ENCODE assay signal across 16 cellular contexts in genomic region chr3:99640214-99640851, GRCh38. TPM values are rescaled to one million over a fixed set of nuclear protein-coding genes. Genes with fewer than 3 reads are reported as not detected.
DNase-seq lines count a peak whose midpoint lies in the region; FAIRE-seq and TF ChIP-seq lines count a peak whose summit lies in the region.
"Had no signal": no experiment of that assay in that cellular context is flagged by ENCODE, and none has a peak within 500 bp of the region (broad histone marks: within the 10 kb centered on the region; RNA-seq: fewer than 3 reads in every experiment).

No MANE protein-coding gene starts in this region.

- 95 to 96% methylated on average over 6 of the region's 6 CpGs for WGBS in GM23248 (ENCODE audit: low coverage in 1 of 2, low lambda C conversion rate in 2 of 2, missing lambda C conversion rate in 2 of 2), 2 experiments
- WGBS in thyroid gland, 2 donors: 73 to 91% methylated on average over 6 of the region's 6 CpGs

- H4K20me1 ChIP-seq in GM23248 (ENCODE audit: insufficient read depth): no peaks in the 10 kb centered on the region
- H4K20me1 ChIP-seq in keratinocyte (ENCODE audit: control insufficient read depth, extremely low read depth, insufficient read depth, low read length): no peaks in the 10 kb centered on the region

- H3K4me3 ChIP-seq in GM23248: peak overlapping the region; percentile 73
- H3K4me3 ChIP-seq in astrocyte of the cerebellum (ENCODE audit: low read depth, low read length): peak overlapping the region; percentile 69
- H3K4me3 ChIP-seq in keratinocyte (ENCODE audit: control insufficient read depth in 2 of 3, extremely low read depth in 1 of 3, insufficient read depth in 2 of 3, low read depth in 1 of 3, low read length in 3 of 3): peak overlapping the region in 1 of 3 experiments; percentile 88
- H3K4me3 ChIP-seq in thyroid gland (replicated peaks in 1 of 3): no peak overlapping the region
- no peak overlapping the region for H3K4me3 ChIP-seq in kidney (ENCODE audit: low read length in 2 of 2)
- H3K4me3 ChIP-seq: K562, neural progenitor cell, skin epidermis, vagina had no signal

- intact Hi-C loops in thyroid gland (cut with DNase I): loop anchor here (5.0 kb wide), 1 partner anchor 112 kb away; no protein-coding TSS in a partner anchor
- intact Hi-C loops in kidney (cut with DNase I): no loop called here

- H3K27ac ChIP-seq in GM23248: no peak overlapping the region
- no peak overlapping the region for H3K27ac ChIP-seq in keratinocyte (ENCODE audit: control insufficient read depth, insufficient read depth, low read length)
- H3K27ac ChIP-seq in thyroid gland: peak overlapping the region; percentile 47 to 85 (median 79)
- no peak overlapping the region for H3K27ac ChIP-seq in kidney (ENCODE audit: low read depth in 2 of 2, low read length in 2 of 2)
- H3K27ac ChIP-seq: adrenal gland, neural progenitor cell, skin epidermis, vagina had no signal

- peak; percentile 58 for FAIRE-seq in keratinocyte (lab: Jason Lieb, UNC)
- FAIRE-seq in kidney (lab: Jason Lieb, UNC): no peak
- FAIRE-seq: K562 had no signal

- H3K4me1 ChIP-seq in GM23248 (ENCODE audit: insufficient read depth): peaks cover 49% of the 10 kb centered on the region
- H3K4me1 ChIP-seq in keratinocyte (ENCODE audit: control insufficient read depth, extremely low read depth, insufficient read depth, low read length): peaks cover 28% of the 10 kb centered on the region
- H3K4me1 ChIP-seq in thyroid gland: peaks cover 13 to 27% of the 10 kb centered on the region in 2 donors
- H3K4me1 ChIP-seq in kidney (ENCODE audit: control insufficient read depth in 1 of 2, insufficient read depth in 1 of 2, low read depth in 1 of 2, low read length in 2 of 2): peaks cover 4 to 8% of the 10 kb centered on the region in 2 donors

- no peak overlapping the region for H3K9ac ChIP-seq in GM23248
- no peak overlapping the region for H3K9ac ChIP-seq in keratinocyte (ENCODE audit: control insufficient read depth, extremely low read depth, insufficient read depth, low read length)
- no peak overlapping the region for H3K9ac ChIP-seq in kidney (ENCODE audit: low read length in 2 of 2)
- H3K9ac ChIP-seq: neural progenitor cell had no signal

- H3K27me3 ChIP-seq in GM23248 (replicated peaks; ENCODE audit: insufficient read depth): no peaks in the 10 kb centered on the region
- no peaks in the 10 kb centered on the region for H3K27me3 ChIP-seq in keratinocyte (ENCODE audit: control insufficient read depth, extremely low read depth, insufficient read depth, low read length)
- no peaks in the 10 kb centered on the region for H3K27me3 ChIP-seq in thyroid gland
- H3K27me3 ChIP-seq: vagina had no signal

- H3K9me1 ChIP-seq in keratinocyte (ENCODE audit: control insufficient read depth, extremely low read depth, insufficient read depth, low read length): no peaks in the 10 kb centered on the region

- H3K4me2 ChIP-seq in GM23248 (ENCODE audit: unreplicated experiment) (peak overlapping the region; percentile 89), keratinocyte (ENCODE audit: control insufficient read depth, extremely low read depth, insufficient read depth, low read depth, low read length) (peak overlapping the region; percentile 99)
- H3K4me2 ChIP-seq: neural progenitor cell had no signal

- 0 out of 2 replicates have a peak, but pooled peaks cover 24% of the 10 kb centered on the region for H3K79me2 ChIP-seq in GM23248 (ENCODE audit: insufficient read depth)
- H3K79me2 ChIP-seq in keratinocyte (ENCODE audit: control insufficient read depth, insufficient read depth, low read length): peaks cover 65% of the 10 kb centered on the region

- no peaks in the 10 kb centered on the region for H3K36me3 ChIP-seq in GM23248 (ENCODE audit: low read depth)
- H3K36me3 ChIP-seq in keratinocyte (ENCODE audit: control insufficient read depth in 2 of 2, extremely low read depth in 1 of 2, insufficient read depth in 2 of 2, low read length in 2 of 2): peaks cover 0 to 3% of the 10 kb centered on the region in 2 experiments
- no peaks in the 10 kb centered on the region for H3K36me3 ChIP-seq in thyroid gland
- H3K36me3 ChIP-seq in kidney (ENCODE audit: control insufficient read depth in 1 of 2, insufficient read depth in 2 of 2, low read length in 2 of 2): no peaks in the 10 kb centered on the region
- H3K36me3 ChIP-seq: adrenal gland, neural progenitor cell, vagina had no signal

- H3K9me3 ChIP-seq in GM23248 (ENCODE audit: low read depth): no peaks in the 10 kb centered on the region
- no peaks in the 10 kb centered on the region for H3K9me3 ChIP-seq in keratinocyte (ENCODE audit: control insufficient read depth, low read depth, low read length)
- H3K9me3 ChIP-seq in thyroid gland: no peaks in the 10 kb centered on the region
- H3K9me3 ChIP-seq in kidney (ENCODE audit: control insufficient read depth in 1 of 2, low read length in 2 of 2): no peaks in the 10 kb centered on the region
- H3K9me3 ChIP-seq: adrenal gland, vagina had no signal

- TF ChIP-seq CTCF in astrocyte of the cerebellum (IDR thresholded peaks at IDR 0.05; ENCODE audit: low read depth, low read length, missing control alignments): no peak
- no peak for TF ChIP-seq CTCF in keratinocyte (optimal IDR thresholded peaks at IDR 0.05 in 1 of 3, IDR thresholded peaks at IDR 0.05 in 1 of 3, conservative IDR thresholded peaks at IDR 0.05 in 1 of 3; ENCODE audit: extremely low read depth in 1 of 3, insufficient read depth in 2 of 3, low read length in 3 of 3)
- no peak for TF ChIP-seq CTCF in thyroid gland (IDR thresholded peaks at IDR 0.05)
- no peak for TF ChIP-seq CTCF in kidney (IDR thresholded peaks at IDR 0.05; ENCODE audit: borderline replicate concordance, extremely low read depth, insufficient read depth)

- in situ Hi-C loops in GM23248 (cut with MboI) (no loop called here), astrocyte of the cerebellum (cut with HindIII; ENCODE audit: low sequenced_read_pairs) (no loop called here)

- H3F3A ChIP-seq in GM23248 (ENCODE audit: insufficient read depth): peaks cover 47% of the 10 kb centered on the region

- TF ChIP-seq POLR2A in thyroid gland (IDR thresholded peaks at IDR 0.05): no peak

- peak; percentile 27 for DNase-seq in GM23248
- no peak for DNase-seq in astrocyte of the cerebellum (ENCODE audit: low read depth)
- DNase-seq in keratinocyte (ENCODE audit: low read depth, low spot score): no peak
- DNase-seq in thyroid gland: no peak
- DNase-seq in HK-2 (ENCODE audit: unreplicated experiment): no peak
- no peak for DNase-seq in kidney
- DNase-seq in epidermal melanocyte (ENCODE audit: insufficient read length, low spot score): no peak
- DNase-seq: adrenal gland; CD4-positive, alpha-beta T cell; NCI-H1092; NCI-H226; SIG-M5 had no signal

- no peaks in the 10 kb centered on the region for H3K9me2 ChIP-seq in GM23248 (ENCODE audit: insufficient read depth)

- dilution Hi-C loops in keratinocyte (cut with MboI; ENCODE audit: extremely low pct_ligation_motif_present, low sequenced_read_pairs): no loop called here

- H2AFZ ChIP-seq in GM23248 (no peak overlapping the region), keratinocyte (ENCODE audit: control insufficient read depth, low read length) (no peak overlapping the region)
- H2AFZ ChIP-seq: neural progenitor cell had no signal

RNA-seq across cellular contexts. Expression of gene COL8A1, which starts 1.9 kb away (rescaled TPM):
- 157 and 189 TPM in 2 replicates for total RNA-seq in GM23248 (2014; rRNA removed; shearing (Covaris generic))
- 164 TPM in 2 replicates for polyA plus RNA-seq in GM23248 (2016; fragmentation: Nextera tagmentation; extraction: Ambion mirVana)
- polyA plus RNA-seq in keratinocyte: 98.8 to 180 TPM (median 102 TPM) in 3 replicates
- polyA plus RNA-seq in keratinocyte (2011; ENCODE audit: low read depth): 12.5 TPM
- 27.9 and 31.0 TPM in 2 replicates for polyA plus RNA-seq in keratinocyte (2011; cell fraction: cytosol; rRNA removed)
- polyA plus RNA-seq in keratinocyte (2011; cell fraction: nucleus; rRNA removed): 202 and 239 TPM in 2 replicates
- polyA plus RNA-seq in keratinocyte (2012; ENCODE audit: low replicate concordance): 18.4 and 115 TPM in 2 replicates
- 199 to 251 TPM (median 214 TPM) in 3 replicates for polyA minus RNA-seq in keratinocyte
- polyA minus RNA-seq in keratinocyte (2011; cell fraction: cytosol; rRNA and poly(A)+ RNA removed): 59.1 TPM
- polyA minus RNA-seq in keratinocyte (2011; cell fraction: nucleus; rRNA and poly(A)+ RNA removed): 197 and 453 TPM in 2 replicates
- total RNA-seq in thyroid gland: 100 to 1,000 TPM in 2 of 4 donors, 10 to 100 TPM in 2; 65.6 to 156 (median 95.6) TPM
- total RNA-seq in kidney: 24.2 TPM
- 3.6 TPM for polyA plus RNA-seq in kidney (ENCODE audit: insufficient read depth, low read depth, low replicate concordance)
- total RNA-seq: CD4-positive, alpha-beta T cell had no signal
- polyA plus RNA-seq: K562 had no signal

Comparison
In these comparisons a context has a peak if more than half of its experiments do, and no peak if none do; other contexts are left out.
1. H3K27ac ChIP-seq: peak in thyroid gland (3 of 3); none in GM23248 (single experiment), keratinocyte (single experiment) and kidney (0 of 2).
2. H3K4me3 ChIP-seq: peak in GM23248 (single experiment) and astrocyte of the cerebellum (single experiment); none in thyroid gland (0 of 3) and kidney (0 of 2).